Comparison of ENCODE assay signal across 12 cellular contexts in the genomic region with DNA sequence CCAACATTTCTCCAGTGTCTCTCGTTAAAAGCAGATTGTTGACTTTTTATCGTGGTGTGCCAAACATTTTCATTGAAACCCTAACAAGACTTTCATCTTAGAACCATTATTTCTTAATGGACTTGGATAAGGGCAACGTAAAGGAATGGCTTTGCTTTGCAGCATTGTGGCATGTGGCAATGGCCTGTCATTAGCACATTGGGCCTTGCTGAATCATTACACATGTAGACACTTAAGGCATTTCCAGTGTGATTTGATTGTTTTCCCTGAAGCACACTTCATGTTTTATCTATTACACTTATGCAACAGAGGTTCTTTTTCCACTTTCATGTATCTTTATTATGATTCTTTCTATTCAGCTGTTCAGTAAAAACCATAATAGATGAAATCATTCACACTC.
"Had no signal": no experiment of that assay in that cellular context is flagged by ENCODE, and none has a peak within 500 bp of the region (broad histone marks: within the 10 kb centered on the region; RNA-seq: fewer than 3 reads in every experiment).

No MANE protein-coding gene starts in this region.

- H3K36me3 ChIP-seq: tibial nerve had no signal

- ATAC-seq: body of pancreas; effector memory CD8-positive, alpha-beta T cell; esophagus mucosa; left colon had no signal

- H3K4me1 ChIP-seq: body of pancreas had no signal

- H3K27ac ChIP-seq: body of pancreas had no signal

- H3K27me3 ChIP-seq: body of pancreas, tibial nerve had no signal

- DNase-seq: activated CD4-positive, alpha-beta T cell treated with anti-CD3 and anti-CD28 coated beads, Interleukin-2, amount 50 U/mL, for 4 hours; activated CD4-positive, CD25-positive, alpha-beta regulatory T cell treated with anti-CD3 and anti-CD28 coated beads, Interleukin-2, amount 50 U/mL, for 72 hours; activated naive CD4-positive, alpha-beta T cell treated with anti-CD3 and anti-CD28 coated beads, Interleukin-2, amount 50 U/mL, for 16 hours; activated T-cell treated with anti-CD3 and anti-CD28 coated beads, Interleukin-2, amount 50 U/mL, for 1 hour; body of pancreas; effector memory CD8-positive, alpha-beta T cell; left colon; mammary epithelial cell; nephron progenitor cell had no signal

- H3K4me3 ChIP-seq: body of pancreas, skin epidermis, tibial nerve had no signal

- H3K9me3 ChIP-seq: body of pancreas, tibial nerve had no signal
